In the genomic region with DNA sequence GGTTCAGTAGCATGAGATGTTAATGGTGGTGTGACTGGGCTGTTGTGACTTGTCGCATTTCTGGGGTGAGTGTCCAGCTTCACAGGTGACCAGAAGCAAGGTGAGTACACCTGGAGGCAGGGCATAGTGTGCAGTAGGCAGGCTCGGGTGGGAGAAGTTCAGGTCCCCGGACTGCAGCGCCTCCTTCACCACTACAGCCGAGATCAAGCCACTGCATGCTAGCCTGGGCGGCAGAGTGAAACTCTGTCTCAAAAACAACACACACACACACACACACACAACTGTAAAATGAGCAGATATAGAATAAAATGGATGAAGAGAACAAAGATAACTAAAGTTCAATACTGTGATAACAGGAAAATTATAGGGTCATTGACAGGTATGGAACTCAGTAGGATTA, we compare ENCODE assay signal across 15 cellular contexts.
"Had no signal": no experiment of that assay in that cellular context is flagged by ENCODE, and none has a peak within 500 bp of the region (broad histone marks: within the 10 kb centered on the region; RNA-seq: fewer than 3 reads in every experiment).

No MANE protein-coding gene starts in this region.

- H3K4me3 ChIP-seq: breast epithelium, dorsolateral prefrontal cortex, thoracic aorta had no signal

- ATAC-seq: naive thymus-derived CD4-positive, alpha-beta T cell; stimulated activated naive CD8-positive, alpha-beta T cell treated with anti-CD3 and anti-CD28 coated beads, Interleukin-15, amount 100 ng/mL, for 72 hours had no signal

- H3K9me3 ChIP-seq: breast epithelium, thoracic aorta had no signal

- FAIRE-seq: endometrium had no signal

- H3K4me1 ChIP-seq: breast epithelium had no signal

- H3K27ac ChIP-seq: breast epithelium, dorsolateral prefrontal cortex, thoracic aorta had no signal

- DNase-seq: activated CD4-positive, alpha-beta T cell treated with anti-CD3 and anti-CD28 coated beads, Interleukin-2, amount 50 U/mL, for 48 hours; activated CD4-positive, CD25-positive, alpha-beta regulatory T cell treated with anti-CD3 and anti-CD28 coated beads, Interleukin-2, amount 50 U/mL, for 72 hours; activated gamma-delta T cell; activated naive CD8-positive, alpha-beta T cell treated with anti-CD3 and anti-CD28 coated beads for 36 hours; activated T-cell treated with anti-CD3 and anti-CD28 coated beads, Interleukin-2, amount 50 U/mL, for 48 hours; dorsolateral prefrontal cortex; foreskin melanocyte; left colon; naive thymus-derived CD4-positive, alpha-beta T cell; nucleus accumbens; stimulated activated CD4-positive, alpha-beta T cell treated with anti-CD3 and anti-CD28 coated beads, Interleukin-4, amount 100 ng/mL, for 24 hours; stimulated activated naive CD8-positive, alpha-beta T cell treated with anti-CD3 and anti-CD28 coated beads, Interleukin-15, amount 100 ng/mL, for 72 hours had no signal

- H3K36me3 ChIP-seq: breast epithelium, thoracic aorta had no signal

- H3K27me3 ChIP-seq: breast epithelium had no signal
